In genomic region chr10:89151857-89152256, GRCh38 we compare ENCODE assay signal across 31 cellular contexts. TPM values are rescaled to one million over a fixed set of nuclear protein-coding genes. Genes with fewer than 3 reads are reported as not detected.
DNase-seq lines count a peak whose midpoint lies in the region; ATAC-seq, FAIRE-seq and TF ChIP-seq lines count a peak whose summit lies in the region.
"Had no signal": no experiment of that assay in that cellular context is flagged by ENCODE, and none has a peak within 500 bp of the region (broad histone marks: within the 10 kb centered on the region; RNA-seq: fewer than 3 reads in every experiment).

No MANE protein-coding gene starts in this region.

- H2AFZ ChIP-seq in IMR-90 (replicated peaks; ENCODE audit: low read length, poor library complexity) (no peak overlapping the region), osteoblast (ENCODE audit: low read length) (no peak overlapping the region)

- no peak overlapping the region for H3K23ac ChIP-seq in IMR-90 (ENCODE audit: low read depth, low read length)

- H4K8ac ChIP-seq in IMR-90 (ENCODE audit: low read depth in 2 of 2, low read length in 2 of 2) = peak overlapping the region; percentile 70 to 90; a peak in 3 of 4 replicates

- peak overlapping the region; percentile 71 for H2BK5ac ChIP-seq in IMR-90 (ENCODE audit: low read depth, low read length, poor library complexity, severe bottlenecking)

- peaks cover 6% of the 10 kb centered on the region for H3K4me1 Mint-ChIP-seq in activated CD8-positive, alpha-beta T cell treated with anti-CD3 and anti-CD28 coated beads, Interleukin-2, amount 10 ng/mL, durations not matched to agents 7 days and 5 days (ENCODE audit: low read depth)
- H3K4me1 Mint-ChIP-seq: brain had no signal

- CTCF ChIA-PET in IMR-90 (lab: Yijun Ruan, JAX) = no interaction called here
- CTCF ChIA-PET in activated CD8-positive, alpha-beta T cell treated with anti-CD3 and anti-CD28 coated beads, Interleukin-2, amount 10 ng/mL, durations not matched to agents 7 days and 5 days (lab: Charles Lee) = no interaction called here

- H3K27ac ChIP-seq in IMR-90 (ENCODE audit: insufficient read depth, low read length) (peak overlapping the region; percentile 49; the same call in 1 of the 2 replicates), osteoblast (ENCODE audit: low read depth, low read length) (peak overlapping the region; percentile 52)
- H3K27ac ChIP-seq: colonic mucosa, esophagus muscularis mucosa, vagina had no signal

- H3K9me3 ChIP-seq in IMR-90 (ENCODE audit: control insufficient read depth, insufficient read depth, low read length) (peaks cover 2% of the 10 kb centered on the region; the same call in 1 of the 2 replicates), osteoblast (ENCODE audit: low read depth, low read length) (no peaks in the 10 kb centered on the region)
- H3K9me3 ChIP-seq: BE2C, colonic mucosa, esophagus muscularis mucosa, vagina had no signal

- no peaks in the 10 kb centered on the region for H3K79me2 ChIP-seq in osteoblast (ENCODE audit: insufficient read depth, low read length)

- no peak overlapping the region for H3K56ac ChIP-seq in IMR-90 (ENCODE audit: extremely low read depth, insufficient read depth, low read length)

- no peak overlapping the region for H3K27ac Mint-ChIP-seq in activated CD8-positive, alpha-beta T cell treated with anti-CD3 and anti-CD28 coated beads, Interleukin-2, amount 10 ng/mL, durations not matched to agents 7 days and 5 days
- H3K27ac Mint-ChIP-seq: activated naive CD8-positive, alpha-beta T cell; brain; effector memory CD8-positive, alpha-beta T cell had no signal

- no peak overlapping the region for H2AK9ac ChIP-seq in IMR-90 (replicated peaks; ENCODE audit: low read depth, low read length, poor library complexity)

- peaks cover 8% of the 10 kb centered on the region for H3K4me1 ChIP-seq in IMR-90 (ENCODE audit: control insufficient read depth, insufficient read depth, low read length)
- H3K4me1 ChIP-seq in osteoblast (ENCODE audit: insufficient read depth, low read length) = peaks cover 29% of the 10 kb centered on the region
- H3K4me1 ChIP-seq: BE2C, colonic mucosa, esophagus muscularis mucosa, vagina had no signal

- H3K18ac ChIP-seq in IMR-90 (ENCODE audit: low read depth, low read length) = peak overlapping the region; percentile 54; the same call in 1 of the 2 replicates

- H3K14ac ChIP-seq in IMR-90 (replicated peaks; ENCODE audit: low read depth, low read length) = peak overlapping the region; percentile 55; the same call in 1 of the 2 replicates

- H3K9me3 Mint-ChIP-seq in activated CD8-positive, alpha-beta T cell treated with anti-CD3 and anti-CD28 coated beads, Interleukin-2, amount 10 ng/mL, durations not matched to agents 7 days and 5 days (ENCODE audit: insufficient read depth) = no peaks in the 10 kb centered on the region
- H3K9me3 Mint-ChIP-seq: effector memory CD8-positive, alpha-beta T cell had no signal

- TF ChIP-seq POLR2A in IMR-90 (IDR thresholded peaks at IDR 0.05; ENCODE audit: low read depth, low read length) = no peak

- no peak overlapping the region for H3K4me3 Mint-ChIP-seq in activated CD8-positive, alpha-beta T cell treated with anti-CD3 and anti-CD28 coated beads, Interleukin-2, amount 10 ng/mL, durations not matched to agents 7 days and 5 days
- H3K4me3 Mint-ChIP-seq: activated naive CD8-positive, alpha-beta T cell; brain; effector memory CD8-positive, alpha-beta T cell had no signal

- no peak overlapping the region for H3K9ac ChIP-seq in IMR-90 (ENCODE audit: low read depth, low read length)

- peak overlapping the region; percentile 81; the same call in 1 of the 2 replicates for H3K4ac ChIP-seq in IMR-90 (ENCODE audit: low read depth, low read length)

- no CpG with 5 or more reads among the region's 2 CpGs for WGBS in IMR-90 (ENCODE audit: extremely low coverage in 2 of 2, insufficient read length in 1 of 2), 2 experiments

- no peaks in the 10 kb centered on the region for H4K20me1 ChIP-seq in IMR-90 (ENCODE audit: insufficient read depth, low read length)
- no peaks in the 10 kb centered on the region for H4K20me1 ChIP-seq in osteoblast (ENCODE audit: insufficient read depth, low read length)

- no peak for TF ChIP-seq CTCF in AG09309 (IDR thresholded peaks at IDR 0.05; ENCODE audit: control insufficient read depth, insufficient read depth, low read depth, low read length, missing control alignments)
- TF ChIP-seq CTCF in IMR-90 (conservative IDR thresholded peaks at IDR 0.05; ENCODE audit: low read depth, low read length) = no peak
- TF ChIP-seq CTCF in astrocyte of the spinal cord (IDR thresholded peaks at IDR 0.05; ENCODE audit: low read depth, low read length) = no peak
- no peak for TF ChIP-seq CTCF in osteoblast (IDR thresholded peaks at IDR 0.05; ENCODE audit: extremely low read depth, low read depth, low read length)

- peak; percentile 62 for ATAC-seq in IMR-90 (ENCODE audit: low read depth)
- ATAC-seq in Right ventricle myocardium inferior = no peak
- ATAC-seq in activated CD8-positive, alpha-beta T cell treated with anti-CD3 and anti-CD28 coated beads, Interleukin-2, amount 10 ng/mL, durations not matched to agents 7 days and 5 days = no peak
- ATAC-seq: effector memory CD8-positive, alpha-beta T cell; right cardiac atrium; stimulated activated naive CD8-positive, alpha-beta T cell treated with anti-CD3 and anti-CD28 coated beads, Interleukin-15, Interleukin-2, amounts not matched to agents 100 U/mL and 50 U/mL, for 24 hours had no signal

- H4K91ac ChIP-seq in IMR-90 (ENCODE audit: insufficient read depth, low read depth, low read length) = no peak overlapping the region

- intact Hi-C loops in IMR-90 (cut with micrococcal nuclease) (loop anchor here (2.0 to 5.0 kb wide), 2 partner anchors 17 to 50 kb away; no protein-coding TSS in a partner anchor), Right ventricle myocardium inferior (cut with DNase I) (no loop called here)

- peaks cover 33% of the 10 kb centered on the region for H3K27me3 Mint-ChIP-seq in activated CD8-positive, alpha-beta T cell treated with anti-CD3 and anti-CD28 coated beads, Interleukin-2, amount 10 ng/mL, durations not matched to agents 7 days and 5 days (ENCODE audit: low read depth)
- H3K27me3 Mint-ChIP-seq: brain had no signal

- peak overlapping the region; percentile 88 for H2BK120ac ChIP-seq in IMR-90 (ENCODE audit: low read depth, low read length)

- H4K5ac ChIP-seq in IMR-90 (ENCODE audit: low read depth, low read length) = peak overlapping the region; percentile 38; the same call in 1 of the 2 replicates

- no TSS peak for BruUV-seq in IMR-90 (replicated peaks; lab: Mats Ljungman, UMichigan)

- dilution Hi-C loops in IMR-90 (cut with HindIII; ENCODE audit: low sequenced_read_pairs, unreplicated experiment) = no loop called here

- H2BK20ac ChIP-seq in IMR-90 (ENCODE audit: low read depth, low read length) = peak overlapping the region; percentile 92; the same call in 1 of the 2 replicates

- 0 out of 2 replicates have a peak, but pooled peaks cover 2% of the 10 kb centered on the region for H3K9me1 ChIP-seq in IMR-90 (ENCODE audit: insufficient read depth, low read length)

- in situ Hi-C loops in IMR-90 (cut with MboI; ENCODE audit: low sequenced_read_pairs) (no loop called here), astrocyte of the spinal cord (cut with HindIII; ENCODE audit: low sequenced_read_pairs) (no loop called here)

- no peaks in the 10 kb centered on the region for H3K36me3 Mint-ChIP-seq in activated CD8-positive, alpha-beta T cell treated with anti-CD3 and anti-CD28 coated beads, Interleukin-2, amount 10 ng/mL, durations not matched to agents 7 days and 5 days (ENCODE audit: low read depth)
- H3K36me3 Mint-ChIP-seq: activated naive CD8-positive, alpha-beta T cell; brain had no signal

- FAIRE-seq in frontal cortex (lab: Jason Lieb, UNC) = no peak
- FAIRE-seq: GM12891 had no signal

- no peak for TF ChIP-seq RAD21 in IMR-90 (IDR thresholded peaks at IDR 0.05; ENCODE audit: low read length)

- H3K4me2 ChIP-seq in IMR-90 (ENCODE audit: low read depth, low read length) = peak overlapping the region; percentile 39
- H3K4me2 ChIP-seq in osteoblast (ENCODE audit: insufficient read depth, low read length) = no peak overlapping the region

- no peaks in the 10 kb centered on the region for H3K79me1 ChIP-seq in IMR-90 (ENCODE audit: low read depth in 1 of 2, low read length in 2 of 2)

- H2BK15ac ChIP-seq in IMR-90 (ENCODE audit: low read depth, low read length) = peak overlapping the region; percentile 91; the same call in 1 of the 3 replicates

- POLR2A ChIA-PET in IMR-90 (lab: Charles Lee; ENCODE audit: unreplicated experiment) = no interaction called here
- POLR2A ChIA-PET in activated CD8-positive, alpha-beta T cell treated with anti-CD3 and anti-CD28 coated beads, Interleukin-2, amount 10 ng/mL, durations not matched to agents 7 days and 5 days (lab: Charles Lee) = no interaction called here

- H3K27me3 ChIP-seq in IMR-90 (ENCODE audit: control insufficient read depth, insufficient read depth, low read length) (no peaks in the 10 kb centered on the region), osteoblast (ENCODE audit: insufficient read depth, low read length) (no peaks in the 10 kb centered on the region)
- H3K27me3 ChIP-seq: BE2C, colonic mucosa, esophagus muscularis mucosa, vagina had no signal

- no peak overlapping the region for H2AK5ac ChIP-seq in IMR-90 (ENCODE audit: low read depth, low read length)

- H3K36me3 ChIP-seq in IMR-90 (ENCODE audit: control insufficient read depth, insufficient read depth, low read length) = no peaks in the 10 kb centered on the region
- no peaks in the 10 kb centered on the region for H3K36me3 ChIP-seq in osteoblast (ENCODE audit: insufficient read depth, low read length)
- H3K36me3 ChIP-seq: BE2C, colonic mucosa, esophagus muscularis mucosa, vagina had no signal

- DNase-seq in AG09309 (ENCODE audit: low read depth) (peak; percentile 80), IMR-90 (peak; percentile 89), astrocyte of the spinal cord (ENCODE audit: low read depth, low spot score) (peak; percentile 82), osteoblast (ENCODE audit: insufficient read length, low spot score, missing footprints) (no peak), Right ventricle myocardium inferior (ENCODE audit: missing footprints) (no peak), DMS153 treated with DMSO at 0.1 percent for 48 hours (lab: John Stamatoyannopoulos, UW; ENCODE audit: unreplicated experiment) (no peak), frontal cortex (ENCODE audit: low spot score in 2 of 2) (no peak)
- DNase-seq in activated CD8-positive, alpha-beta T cell treated with anti-CD3 and anti-CD28 coated beads, Interleukin-2, amount 10 ng/mL, durations not matched to agents 7 days and 5 days = no peak
- DNase-seq: activated CD4-positive, alpha-beta T cell treated with anti-CD3 and anti-CD28 coated beads, Interleukin-2, amount 50 U/mL, for 1 hour; activated CD8-positive, alpha-beta memory T cell treated with anti-CD3 and anti-CD28 coated beads, Interleukin-2, amount 50 U/mL, for 4 hours; BE2C; colonic mucosa; DMS53; effector memory CD8-positive, alpha-beta T cell; head of caudate nucleus; Kasumi-1; kidney glomerular epithelial cell; NCI-H1048; NCI-H187 treated with DMSO at 0.1 percent for 48 hours; NCI-H69; right cardiac atrium; RPMI8226; stimulated activated naive CD8-positive, alpha-beta T cell treated with anti-CD3 and anti-CD28 coated beads, Interleukin-15, Interleukin-2, amounts not matched to agents 100 U/mL and 50 U/mL, for 24 hours; T-helper 2 cell had no signal

- H3K4me3 ChIP-seq in AG09309 (ENCODE audit: control insufficient read depth, low read depth, low read length) (no peak overlapping the region), IMR-90 (ENCODE audit: insufficient read depth, low read depth, low read length) (no peak overlapping the region), astrocyte of the spinal cord (ENCODE audit: low read depth, low read length) (no peak overlapping the region), osteoblast (ENCODE audit: insufficient read depth, low read length) (no peak overlapping the region)
- H3K4me3 ChIP-seq: colonic mucosa, esophagus muscularis mucosa, lung, SK-N-MC, vagina had no signal

RNA-seq across cellular contexts. Expression of gene CH25H, which starts 55.3 kb away (rescaled TPM):
- total RNA-seq in IMR-90 (2012; rRNA removed) (0.18 TPM in 1 of 2 replicates, not detected in the other), osteoblast (5.8 and 13.0 TPM in 2 replicates), Right ventricle myocardium inferior (0.14 TPM), frontal cortex (0.82 TPM)
- 0.12 and 0.19 TPM in 2 replicates for polyA plus RNA-seq in IMR-90 (2012; rRNA removed)
- 0.38 TPM in 1 of 2 replicates, not detected in the other for polyA plus RNA-seq in IMR-90 (2012; cell fraction: cytosol; rRNA removed)
- 0.09 and 0.15 TPM in 2 replicates for polyA plus RNA-seq in IMR-90 (2012; cell fraction: nucleus; rRNA removed; ENCODE audit: low replicate concordance)
- not detected for total RNA-seq in activated CD8-positive, alpha-beta T cell treated with anti-CD3 and anti-CD28 coated beads, Interleukin-2, amount 10 ng/mL, durations not matched to agents 7 days and 5 days

Comparison
In these comparisons a context has a peak if more than half of its experiments do, and no peak if none do; other contexts are left out.
1. DNase-seq: peak in AG09309 (single experiment), IMR-90 (single experiment) and astrocyte of the spinal cord (single experiment); none in osteoblast (single experiment), Right ventricle myocardium inferior (single experiment), DMS153 treated with DMSO at 0.1 percent for 48 hours (single experiment), activated CD8-positive, alpha-beta T cell treated with anti-CD3 and anti-CD28 coated beads, Interleukin-2, amount 10 ng/mL, durations not matched to agents 7 days and 5 days (single experiment) and frontal cortex (0 of 2).